11 cellular contexts compared by ENCODE assay signal in genomic region chr18:54805571-54806334, GRCh38. TPM values are rescaled to one million over a fixed set of nuclear protein-coding genes. Genes with fewer than 3 reads are reported as not detected.
DNase-seq lines count a peak whose midpoint lies in the region; ATAC-seq and TF ChIP-seq lines count a peak whose summit lies in the region.
"Had no signal": no experiment of that assay in that cellular context is flagged by ENCODE, and none has a peak within 500 bp of the region (broad histone marks: within the 10 kb centered on the region; RNA-seq: fewer than 3 reads in every experiment).

No MANE protein-coding gene starts in this region.

- no TSS peak for BruUV-seq in IMR-90 (replicated peaks; lab: Mats Ljungman, UMichigan)

- H3K36me3 Mint-ChIP-seq in activated T-helper 17 cell treated with anti-CD3 and anti-CD28 coated beads, Interleukin-2, amount 50 U/mL, for 72 hours (ENCODE audit: low read depth), result no peaks in the 10 kb centered on the region

- no peak overlapping the region for H4K91ac ChIP-seq in IMR-90 (ENCODE audit: insufficient read depth, low read depth, low read length)

- CTCF ChIA-PET in IMR-90 (lab: Yijun Ruan, JAX), result no interaction called here

- POLR2A ChIA-PET in IMR-90 (lab: Charles Lee; ENCODE audit: unreplicated experiment), result no interaction called here

- no peak overlapping the region for H4K5ac ChIP-seq in IMR-90 (ENCODE audit: low read depth, low read length)

- H3K27ac ChIP-seq in IMR-90 (ENCODE audit: insufficient read depth, low read length), result no peak overlapping the region

- dilution Hi-C loops in IMR-90 (cut with HindIII; ENCODE audit: low sequenced_read_pairs, unreplicated experiment), result no loop called here

- no peaks in the 10 kb centered on the region for H3K79me1 ChIP-seq in IMR-90 (ENCODE audit: low read depth in 1 of 2, low read length in 2 of 2)

- no peak overlapping the region for H3K4me3 ChIP-seq in IMR-90 (ENCODE audit: insufficient read depth, low read depth, low read length)

- no peak overlapping the region for H3K9ac ChIP-seq in IMR-90 (ENCODE audit: low read depth, low read length)

- no peaks in the 10 kb centered on the region for H3K9me3 ChIP-seq in IMR-90 (ENCODE audit: control insufficient read depth, insufficient read depth, low read length)

- H2BK5ac ChIP-seq in IMR-90 (ENCODE audit: low read depth, low read length, poor library complexity, severe bottlenecking), result peak overlapping the region; percentile 75

- ATAC-seq in IMR-90 (ENCODE audit: low read depth) (peak; percentile 87), left lobe of liver (peak; percentile 54), GM18502 (IDR thresholded peaks at IDR 0.05; ENCODE audit: poor library complexity, unreplicated experiment) (no peak), GM21367 (IDR thresholded peaks at IDR 0.05; ENCODE audit: unreplicated experiment) (no peak)
- peak; percentile 85 for ATAC-seq in activated T-helper 17 cell treated with anti-CD3 and anti-CD28 coated beads, Interleukin-2, amount 50 U/mL, for 72 hours (replicated peaks)

- TF ChIP-seq RAD21 in IMR-90 (IDR thresholded peaks at IDR 0.05; ENCODE audit: low read length), result no peak

- H3K23ac ChIP-seq in IMR-90 (ENCODE audit: low read depth, low read length), result 0 out of 2 replicates have a peak overlapping the region, but pooled peaks have one; percentile 15

- no CpG with 5 or more reads among the region's 3 CpGs for WGBS in IMR-90 (ENCODE audit: extremely low coverage in 2 of 2, insufficient read length in 1 of 2), 2 experiments

- H3K4me1 Mint-ChIP-seq in activated T-helper 17 cell treated with anti-CD3 and anti-CD28 coated beads, Interleukin-2, amount 50 U/mL, for 72 hours, result peaks cover 4% of the 10 kb centered on the region
- H3K4me1 Mint-ChIP-seq: H9 had no signal

- peaks cover 7% of the 10 kb centered on the region for H3K27me3 Mint-ChIP-seq in activated T-helper 17 cell treated with anti-CD3 and anti-CD28 coated beads, Interleukin-2, amount 50 U/mL, for 72 hours

- H2BK20ac ChIP-seq in IMR-90 (ENCODE audit: low read depth, low read length), result no peak overlapping the region

- no peak overlapping the region for H3K56ac ChIP-seq in IMR-90 (ENCODE audit: extremely low read depth, insufficient read depth, low read length)

- peak overlapping the region; percentile 67; the same call in 1 of the 2 replicates for H3K4me2 ChIP-seq in IMR-90 (ENCODE audit: low read depth, low read length)

- H2AFZ ChIP-seq in IMR-90 (replicated peaks; ENCODE audit: low read length, poor library complexity), result no peak overlapping the region

- no peaks in the 10 kb centered on the region for H3K36me3 ChIP-seq in IMR-90 (ENCODE audit: control insufficient read depth, insufficient read depth, low read length)

- no peak overlapping the region for H3K27ac Mint-ChIP-seq in activated T-helper 17 cell treated with anti-CD3 and anti-CD28 coated beads, Interleukin-2, amount 50 U/mL, for 72 hours

- TF ChIP-seq CTCF in IMR-90 (conservative IDR thresholded peaks at IDR 0.05; ENCODE audit: low read depth, low read length), result no peak

- intact Hi-C loops in IMR-90 (cut with micrococcal nuclease), result no loop called here

- no peak overlapping the region for H3K18ac ChIP-seq in IMR-90 (ENCODE audit: low read depth, low read length)

- no peak overlapping the region for H3K4ac ChIP-seq in IMR-90 (ENCODE audit: low read depth, low read length)

- no peak overlapping the region for H2AK9ac ChIP-seq in IMR-90 (replicated peaks; ENCODE audit: low read depth, low read length, poor library complexity)

- H2BK15ac ChIP-seq in IMR-90 (ENCODE audit: low read depth, low read length), result no peak overlapping the region

- no peaks in the 10 kb centered on the region for H3K9me1 ChIP-seq in IMR-90 (ENCODE audit: insufficient read depth, low read length)

- H3K27me3 ChIP-seq in IMR-90 (ENCODE audit: control insufficient read depth, insufficient read depth, low read length), result no peaks in the 10 kb centered on the region

- H4K20me1 ChIP-seq in IMR-90 (ENCODE audit: insufficient read depth, low read length), result no peaks in the 10 kb centered on the region

- 0 out of 4 replicates have a peak overlapping the region, but pooled peaks of 1 of the 2 experiments have one; percentile 18 for H4K8ac ChIP-seq in IMR-90 (ENCODE audit: low read depth in 2 of 2, low read length in 2 of 2)

- H2AK5ac ChIP-seq in IMR-90 (ENCODE audit: low read depth, low read length), result no peak overlapping the region

- in situ Hi-C loops in IMR-90 (cut with MboI; ENCODE audit: low sequenced_read_pairs), result no loop called here

- TF ChIP-seq POLR2A in IMR-90 (IDR thresholded peaks at IDR 0.05; ENCODE audit: low read depth, low read length), result no peak

- no peak overlapping the region for H3K14ac ChIP-seq in IMR-90 (replicated peaks; ENCODE audit: low read depth, low read length)

- no peaks in the 10 kb centered on the region for H3K9me3 Mint-ChIP-seq in activated T-helper 17 cell treated with anti-CD3 and anti-CD28 coated beads, Interleukin-2, amount 50 U/mL, for 72 hours
- H3K9me3 Mint-ChIP-seq: H9 had no signal

- H2BK120ac ChIP-seq in IMR-90 (ENCODE audit: low read depth, low read length), result no peak overlapping the region

- H3K4me1 ChIP-seq in IMR-90 (ENCODE audit: control insufficient read depth, insufficient read depth, low read length), result peaks cover 6% of the 10 kb centered on the region; the same call in 1 of the 2 replicates

- peak; percentile 88 to 94 for DNase-seq in AML-193 (lab: John Stamatoyannopoulos, UW)
- peak; percentile 87 for DNase-seq in IMR-90
- no peak for DNase-seq in left lobe of liver (ENCODE audit: low spot score)
- no peak for DNase-seq in anterior cingulate cortex (lab: John Stamatoyannopoulos, UW)
- no peak for DNase-seq in activated naive CD4-positive, alpha-beta T cell treated with anti-CD3 and anti-CD28 coated beads, Interleukin-2, amount 50 U/mL, for 16 hours
- DNase-seq: H9, mesendoderm, T-helper 9 cell had no signal

- H3K4me3 Mint-ChIP-seq in activated T-helper 17 cell treated with anti-CD3 and anti-CD28 coated beads, Interleukin-2, amount 50 U/mL, for 72 hours, result no peak overlapping the region
- H3K4me3 Mint-ChIP-seq: H9 had no signal

TF ChIP-seq in IMR-90, 13 proteins besides CTCF, POLR2A, EP300 and RAD21:
- no peak for TF ChIP-seq MAZ (IDR thresholded peaks at IDR 0.05; ENCODE audit: borderline replicate concordance, low read depth, low read length)
- no peak; the same call in 1 of the 2 replicates for TF ChIP-seq CEBPB (IDR thresholded peaks at IDR 0.05; ENCODE audit: low read depth, low read length)
- no peak for TF ChIP-seq MAFK (IDR thresholded peaks at IDR 0.05; ENCODE audit: low read depth, low read length)
- TF ChIP-seq NFE2L2 (IDR thresholded peaks at IDR 0.05; ENCODE audit: low read depth, low read length), result no peak
- TF ChIP-seq MXI1 (IDR thresholded peaks at IDR 0.05; ENCODE audit: borderline replicate concordance, low read depth, low read length), result no peak
- no peak for TF ChIP-seq FOS (IDR thresholded peaks at IDR 0.05; ENCODE audit: low read depth, low read length)
- no peak for TF ChIP-seq CHD1 (IDR thresholded peaks at IDR 0.05; ENCODE audit: low read depth, low read length)
- TF ChIP-seq ELK1 (IDR thresholded peaks at IDR 0.05; ENCODE audit: borderline replicate concordance, low read depth, low read length), result no peak
- no peak for TF ChIP-seq USF2 (IDR thresholded peaks at IDR 0.05; ENCODE audit: low read depth, low read length)
- TF ChIP-seq RCOR1 (IDR thresholded peaks at IDR 0.05; ENCODE audit: insufficient replicate concordance, low read length), result no peak
- no peak for TF ChIP-seq RFX5 (IDR thresholded peaks at IDR 0.05; ENCODE audit: low read depth, low read length)
- TF ChIP-seq SMC3 (IDR thresholded peaks at IDR 0.05; ENCODE audit: low read depth, low read length), result no peak
- TF ChIP-seq BHLHE40 (IDR thresholded peaks at IDR 0.05; ENCODE audit: low read depth, low read length), result no peak

RNA-seq across cellular contexts. Expression of gene RAB27B, which starts 22.5 kb away (rescaled TPM):
- total RNA-seq in IMR-90 (2012; rRNA removed), result 1.3 and 1.7 TPM in 2 replicates
- 0.06 and 0.24 TPM in 2 replicates for polyA plus RNA-seq in IMR-90 (2012; rRNA removed)
- polyA plus RNA-seq in IMR-90 (2012; cell fraction: cytosol; rRNA removed), result 0.01 and 0.03 TPM in 2 replicates
- 0.01 and 0.15 TPM in 2 replicates for polyA plus RNA-seq in IMR-90 (2012; cell fraction: nucleus; rRNA removed; ENCODE audit: low replicate concordance)
- total RNA-seq in activated T-helper 17 cell treated with anti-CD3 and anti-CD28 coated beads, Interleukin-2, amount 50 U/mL, for 72 hours, result under 1 TPM; 0.28 to 0.50 TPM
- total RNA-seq in left lobe of liver, result 1.0 TPM

Comparison
In these comparisons a context has a peak if more than half of its experiments do, and no peak if none do; other contexts are left out.
1. DNase-seq: peak in AML-193 (2 of 2) and IMR-90 (single experiment); none in left lobe of liver (single experiment), anterior cingulate cortex (0 of 58) and activated naive CD4-positive, alpha-beta T cell treated with anti-CD3 and anti-CD28 coated beads, Interleukin-2, amount 50 U/mL, for 16 hours (single experiment).
2. ATAC-seq: peak in IMR-90 (single experiment), activated T-helper 17 cell treated with anti-CD3 and anti-CD28 coated beads, Interleukin-2, amount 50 U/mL, for 72 hours (single experiment) and left lobe of liver (single experiment); none in GM18502 (single experiment) and GM21367 (single experiment).